In genomic region chr3:173396191-173397041, GRCh38 we compare ENCODE assay signal across 8 cellular contexts. TPM values are rescaled to one million over a fixed set of nuclear protein-coding genes. Genes with fewer than 3 reads are reported as not detected.
DNase-seq lines count a peak whose midpoint lies in the region; ATAC-seq, FAIRE-seq and TF ChIP-seq lines count a peak whose summit lies in the region.

No MANE protein-coding gene starts in this region.

- DNase-seq in Daoy (ENCODE audit: low read depth) (peak; percentile 39), NCI-H1105 treated with DMSO at 0.1 percent for 48 hours (lab: John Stamatoyannopoulos, UW) (peak; percentile 84), astrocyte of the cerebellum (ENCODE audit: low read depth) (no peak), keratinocyte (ENCODE audit: low read depth, low spot score) (no peak)
- no peak for DNase-seq in stimulated activated CD4-positive, alpha-beta T cell treated with anti-CD3 and anti-CD28 coated beads, Interleukin-2, amount 100 ng/mL, for 24 hours
- DNase-seq in activated CD4-positive, CD25-positive, alpha-beta regulatory T cell (lab: John Stamatoyannopoulos, UW): no peak

- H3K36me3 ChIP-seq in keratinocyte (ENCODE audit: control insufficient read depth in 2 of 2, extremely low read depth in 1 of 2, insufficient read depth in 2 of 2, low read length in 2 of 2) (no peaks in the 10 kb centered on the region), stomach smooth muscle (ENCODE audit: control insufficient read depth in 2 of 2, insufficient read depth in 2 of 2, low read length in 2 of 2) (no peaks in the 10 kb centered on the region)

- H3K79me2 ChIP-seq in keratinocyte (ENCODE audit: control insufficient read depth, insufficient read depth, low read length): no peaks in the 10 kb centered on the region

- TF ChIP-seq CTCF in astrocyte of the cerebellum (IDR thresholded peaks at IDR 0.05; ENCODE audit: low read depth, low read length, missing control alignments) (no peak), keratinocyte (optimal IDR thresholded peaks at IDR 0.05 in 1 of 3, IDR thresholded peaks at IDR 0.05 in 1 of 3, conservative IDR thresholded peaks at IDR 0.05 in 1 of 3; ENCODE audit: extremely low read depth in 1 of 3, insufficient read depth in 2 of 3, low read length in 3 of 3) (no peak)

- H3K9me3 ChIP-seq in keratinocyte (ENCODE audit: control insufficient read depth, low read depth, low read length): no peaks in the 10 kb centered on the region
- no peaks in the 10 kb centered on the region for H3K9me3 ChIP-seq in stomach smooth muscle (ENCODE audit: control insufficient read depth in 2 of 2, low read length in 2 of 2)

- dilution Hi-C loops in keratinocyte (cut with MboI; ENCODE audit: extremely low pct_ligation_motif_present, low sequenced_read_pairs): no loop called here

- H3K4me2 ChIP-seq in keratinocyte (ENCODE audit: control insufficient read depth, extremely low read depth, insufficient read depth, low read depth, low read length): peak overlapping the region; percentile 95

- H2AFZ ChIP-seq in keratinocyte (ENCODE audit: control insufficient read depth, low read length): no peak overlapping the region

- in situ Hi-C loops in astrocyte of the cerebellum (cut with HindIII; ENCODE audit: low sequenced_read_pairs): no loop called here

- ATAC-seq in GM21619 (IDR thresholded peaks at IDR 0.05; ENCODE audit: unreplicated experiment): no peak

- no peak for FAIRE-seq in keratinocyte (lab: Jason Lieb, UNC)

- H3K9me1 ChIP-seq in keratinocyte (ENCODE audit: control insufficient read depth, extremely low read depth, insufficient read depth, low read length): no peaks in the 10 kb centered on the region

- no peaks in the 10 kb centered on the region for H4K20me1 ChIP-seq in keratinocyte (ENCODE audit: control insufficient read depth, extremely low read depth, insufficient read depth, low read length)

- no peak overlapping the region for H3K27ac ChIP-seq in keratinocyte (ENCODE audit: control insufficient read depth, insufficient read depth, low read length)
- peak overlapping the region; percentile 94 for H3K27ac ChIP-seq in stomach smooth muscle (ENCODE audit: low read length)

- H3K27me3 ChIP-seq in keratinocyte (ENCODE audit: control insufficient read depth, extremely low read depth, insufficient read depth, low read length) (peaks cover 36% of the 10 kb centered on the region), stomach smooth muscle (ENCODE audit: control insufficient read depth in 1 of 2, insufficient read depth in 2 of 2, low read length in 2 of 2) (no peaks in the 10 kb centered on the region)

- no peak overlapping the region for H3K9ac ChIP-seq in keratinocyte (ENCODE audit: control insufficient read depth, extremely low read depth, insufficient read depth, low read length)
- peak overlapping the region; percentile 69 to 80 for H3K9ac ChIP-seq in stomach smooth muscle (ENCODE audit: low read length in 2 of 2)

- peak overlapping the region; percentile 77 for H3K4me3 ChIP-seq in astrocyte of the cerebellum (ENCODE audit: low read depth, low read length)
- peak overlapping the region; percentile 51 to 74 (median 55) for H3K4me3 ChIP-seq in keratinocyte (ENCODE audit: control insufficient read depth in 2 of 3, extremely low read depth in 1 of 3, insufficient read depth in 2 of 3, low read depth in 1 of 3, low read length in 3 of 3)
- H3K4me3 ChIP-seq in stomach smooth muscle (ENCODE audit: low read length in 2 of 2): peak overlapping the region; percentile 86 to 88

- H3K4me1 ChIP-seq in keratinocyte (ENCODE audit: control insufficient read depth, extremely low read depth, insufficient read depth, low read length) (peaks cover 12% of the 10 kb centered on the region), stomach smooth muscle (ENCODE audit: control insufficient read depth, insufficient read depth, low read length) (no peaks in the 10 kb centered on the region)

RNA-seq across cellular contexts. Expression of gene NLGN1, which starts 1.1 kb away (rescaled TPM):
- total RNA-seq in Daoy (2014; rRNA removed; shearing (Covaris generic)): 6.0 and 12.1 TPM in 2 replicates
- 0.10 TPM in 1 of 3 replicates, not detected in the others for polyA plus RNA-seq in keratinocyte
- polyA plus RNA-seq in keratinocyte (2011; ENCODE audit: low read depth): not detected
- not detected in 2 replicates for polyA plus RNA-seq in keratinocyte (2011; cell fraction: cytosol; rRNA removed)
- not detected in 2 replicates for polyA plus RNA-seq in keratinocyte (2011; cell fraction: nucleus; rRNA removed)
- not detected in 2 replicates for polyA plus RNA-seq in keratinocyte (2012; ENCODE audit: low replicate concordance)
- not detected in 3 replicates for polyA minus RNA-seq in keratinocyte
- polyA minus RNA-seq in keratinocyte (2011; cell fraction: cytosol; rRNA and poly(A)+ RNA removed): not detected
- not detected in 2 replicates for polyA minus RNA-seq in keratinocyte (2011; cell fraction: nucleus; rRNA and poly(A)+ RNA removed)

Comparison
In these comparisons a context has a peak if more than half of its experiments do, and no peak if none do; other contexts are left out.
1. DNase-seq: peak in Daoy (single experiment) and NCI-H1105 treated with DMSO at 0.1 percent for 48 hours (single experiment); none in astrocyte of the cerebellum (single experiment), keratinocyte (single experiment), stimulated activated CD4-positive, alpha-beta T cell treated with anti-CD3 and anti-CD28 coated beads, Interleukin-2, amount 100 ng/mL, for 24 hours (0 of 2) and activated CD4-positive, CD25-positive, alpha-beta regulatory T cell (0 of 4).
2. Peak in every context shown above with its lines, with median percentiles within 50 percentile points of each other: H3K4me3 ChIP-seq.